ENCODE assay signal across 1 cellular context in the genomic region with DNA sequence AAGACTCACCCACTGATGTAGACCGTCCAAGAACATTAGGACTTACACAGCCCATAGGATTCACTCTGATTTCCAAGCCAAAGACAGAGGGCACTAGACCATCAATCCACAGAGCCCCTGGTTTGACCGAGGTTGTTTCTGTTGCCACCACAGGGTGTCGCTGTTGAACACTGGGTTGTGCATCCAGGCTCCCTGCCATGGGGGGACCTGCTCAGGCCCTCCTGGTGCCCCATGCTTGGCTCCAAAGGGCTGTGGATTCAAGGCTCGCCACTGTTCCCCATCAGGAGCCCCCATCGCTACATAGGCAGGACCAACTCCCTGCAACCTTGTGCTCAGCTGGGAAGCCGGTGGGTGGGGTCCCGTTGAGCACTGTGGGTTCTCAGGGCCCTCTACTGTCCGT.
TF ChIP-seq lines count a peak whose summit lies in the region.

No MANE protein-coding gene starts in this region.

TF ChIP-seq in K562, 482 proteins besides CTCF, POLR2A, EP300 and RAD21 (continued from another document and continues in another):
- TF ChIP-seq, protein P1, sequence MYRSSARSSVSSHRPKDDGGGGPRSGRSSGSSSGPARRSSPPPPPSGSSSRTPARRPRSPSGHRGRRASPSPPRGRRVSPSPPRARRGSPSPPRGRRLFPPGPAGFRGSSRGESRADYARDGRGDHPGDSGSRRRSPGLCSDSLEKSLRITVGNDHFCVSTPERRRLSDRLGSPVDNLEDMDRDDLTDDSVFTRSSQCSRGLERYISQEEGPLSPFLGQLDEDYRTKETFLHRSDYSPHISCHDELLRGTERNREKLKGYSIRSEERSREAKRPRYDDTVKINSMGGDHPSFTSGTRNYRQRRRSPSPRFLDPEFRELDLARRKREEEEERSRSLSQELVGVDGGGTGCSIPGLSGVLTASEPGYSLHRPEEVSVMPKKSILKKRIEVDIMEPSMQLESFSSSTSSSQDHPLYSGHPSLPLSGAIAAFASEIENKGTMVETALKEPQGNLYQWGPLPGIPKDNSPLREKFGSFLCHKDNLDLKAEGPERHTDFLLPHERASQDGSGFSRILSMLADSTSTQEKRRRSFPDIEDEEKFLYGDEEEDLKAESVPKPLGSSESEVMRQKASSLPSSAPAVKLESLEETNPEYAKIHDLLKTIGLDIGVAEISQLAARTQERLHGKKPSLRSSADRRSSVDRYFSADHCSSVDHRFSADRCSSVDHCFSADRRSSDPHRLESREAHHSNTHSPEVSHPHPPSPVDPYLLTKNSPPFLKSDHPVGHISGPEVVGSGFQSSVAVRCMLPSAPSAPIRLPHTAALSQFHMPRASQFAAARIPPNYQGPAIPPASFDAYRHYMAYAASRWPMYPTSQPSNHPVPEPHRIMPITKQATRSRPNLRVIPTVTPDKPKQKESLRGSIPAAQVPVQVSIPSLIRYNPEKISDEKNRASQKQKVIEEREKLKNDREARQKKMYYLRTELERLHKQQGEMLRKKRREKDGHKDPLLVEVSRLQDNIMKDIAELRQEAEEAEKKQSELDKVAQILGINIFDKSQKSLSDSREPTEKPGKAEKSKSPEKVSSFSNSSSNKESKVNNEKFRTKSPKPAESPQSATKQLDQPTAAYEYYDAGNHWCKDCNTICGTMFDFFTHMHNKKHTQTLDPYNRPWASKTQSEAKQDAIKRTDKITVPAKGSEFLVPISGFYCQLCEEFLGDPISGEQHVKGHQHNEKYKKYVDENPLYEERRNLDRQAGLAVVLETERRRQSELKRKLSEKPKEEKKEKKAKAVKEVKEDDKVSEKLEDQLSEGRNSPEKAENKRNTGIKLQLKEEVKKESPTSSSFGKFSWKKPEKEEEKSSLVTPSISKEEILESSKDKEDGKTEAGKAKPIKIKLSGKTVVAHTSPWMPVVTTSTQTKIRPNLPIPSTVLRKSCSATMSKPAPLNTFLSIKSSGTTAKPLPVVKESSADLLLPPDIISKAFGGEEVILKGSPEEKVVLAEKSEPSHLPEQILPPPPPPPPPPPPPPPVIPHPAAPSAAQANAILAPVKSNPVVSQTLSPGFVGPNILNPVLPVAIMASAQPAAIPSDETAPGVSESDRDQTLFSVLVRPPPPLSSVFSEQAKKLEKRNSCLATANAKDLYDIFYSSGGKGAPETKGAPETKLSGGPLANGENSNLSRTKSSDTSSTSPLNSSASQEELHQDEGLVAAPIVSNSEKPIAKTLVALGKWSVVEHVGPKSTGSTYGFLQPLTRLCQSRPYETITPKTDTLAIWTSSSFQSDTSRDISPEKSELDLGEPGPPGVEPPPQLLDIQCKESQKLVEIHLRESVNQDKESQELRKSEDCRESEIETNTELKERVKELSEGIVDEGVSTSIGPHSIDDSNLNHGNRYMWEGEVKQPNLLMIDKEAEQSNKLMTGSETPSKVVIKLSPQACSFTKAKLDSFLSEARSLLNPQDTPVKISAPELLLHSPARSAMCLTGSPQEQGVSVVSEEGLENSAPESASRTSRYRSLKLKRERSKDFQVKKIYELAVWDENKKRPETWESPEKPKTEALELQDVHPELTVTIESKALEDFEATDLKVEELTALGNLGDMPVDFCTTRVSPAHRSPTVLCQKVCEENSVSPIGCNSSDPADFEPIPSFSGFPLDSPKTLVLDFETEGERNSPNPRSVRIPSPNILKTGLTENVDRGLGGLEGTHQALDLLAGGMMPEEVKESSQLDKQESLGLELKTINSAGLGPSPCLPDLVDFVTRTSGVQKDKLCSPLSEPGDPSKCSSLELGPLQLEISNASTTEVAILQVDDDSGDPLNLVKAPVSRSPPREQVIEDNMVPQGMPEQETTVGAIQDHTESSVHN (IDR thresholded peaks at IDR 0.05; ENCODE audit: borderline replicate concordance in 1 of 2, low read depth in 1 of 2): no peak
- TF ChIP-seq POLR2H (tag; IDR thresholded peaks at IDR 0.05; ENCODE audit: low read depth) (no peak), POLR3A (IDR thresholded peaks at IDR 0.05; ENCODE audit: borderline replicate concordance, extremely low read depth, insufficient read depth, insufficient read length) (no peak), SMARCE1 (IDR thresholded peaks at IDR 0.05) (no peak), TGIF2 (CRISPR knock-in tag; IDR thresholded peaks at IDR 0.05) (no peak), ZNF644 (tag; IDR thresholded peaks at IDR 0.05; ENCODE audit: low read depth) (no peak), RFX1 (IDR thresholded peaks at IDR 0.05) (no peak), TCFL5 (CRISPR knock-in tag; conservative IDR thresholded peaks at IDR 0.05) (no peak), NR4A1 (CRISPR knock-in tag; IDR thresholded peaks at IDR 0.05) (no peak), NR4A1 (tag; IDR thresholded peaks at IDR 0.05) (no peak), CC2D1A (IDR thresholded peaks at IDR 0.05) (0 out of 2 replicates have a peak, but pooled peaks have one; percentile 25), TFAM (CRISPR knock-in tag; conservative IDR thresholded peaks at IDR 0.05) (no peak), JUND (IDR thresholded peaks at IDR 0.05; ENCODE audit: borderline replicate concordance, low read depth, low read length) (peak; percentile 36; the same call in 1 of the 2 replicates), JUND (tag; IDR thresholded peaks at IDR 0.05; ENCODE audit: borderline replicate concordance, low read depth, low read length) (no peak), TEAD2 (tag; IDR thresholded peaks at IDR 0.05) (no peak), JUNB (CRISPR knock-in tag; conservative IDR thresholded peaks at IDR 0.05) (no peak), HNRNPUL1 (IDR thresholded peaks at IDR 0.05; ENCODE audit: low read length) (no peak), BMI1 (IDR thresholded peaks at IDR 0.05; ENCODE audit: low read length) (no peak), ZKSCAN8 (CRISPR knock-in tag; IDR thresholded peaks at IDR 0.05) (no peak), SETDB1 (IDR thresholded peaks at IDR 0.05; ENCODE audit: low read length) (no peak), MTA3 (IDR thresholded peaks at IDR 0.05; ENCODE audit: borderline replicate concordance) (peak; percentile 54; the same call in 1 of the 2 replicates), FOXP1 (CRISPR knock-in tag; IDR thresholded peaks at IDR 0.05) (peak; percentile 54; the same call in 1 of the 2 replicates), ZNF436 (CRISPR knock-in tag; IDR thresholded peaks at IDR 0.05) (no peak), KLF6 (CRISPR knock-in tag; IDR thresholded peaks at IDR 0.05; ENCODE audit: borderline replicate concordance) (no peak), PTTG1 (tag; IDR thresholded peaks at IDR 0.05; ENCODE audit: low read depth) (no peak), MTA2 (IDR thresholded peaks at IDR 0.05; ENCODE audit: low read depth) (no peak), HEY1 (CRISPR knock-in tag; IDR thresholded peaks at IDR 0.05; ENCODE audit: borderline replicate concordance) (no peak), ZKSCAN1 (IDR thresholded peaks at IDR 0.05; ENCODE audit: low read depth, low read length) (no peak), ARNT (IDR thresholded peaks at IDR 0.05) (no peak), HCFC1 (IDR thresholded peaks at IDR 0.05; ENCODE audit: low read depth, low read length) (no peak), ETS2 (tag; IDR thresholded peaks at IDR 0.05; ENCODE audit: borderline replicate concordance, poor library complexity, severe bottlenecking) (no peak), GTF2E2 (tag; IDR thresholded peaks at IDR 0.05) (no peak)
- TF ChIP-seq, protein P2, sequence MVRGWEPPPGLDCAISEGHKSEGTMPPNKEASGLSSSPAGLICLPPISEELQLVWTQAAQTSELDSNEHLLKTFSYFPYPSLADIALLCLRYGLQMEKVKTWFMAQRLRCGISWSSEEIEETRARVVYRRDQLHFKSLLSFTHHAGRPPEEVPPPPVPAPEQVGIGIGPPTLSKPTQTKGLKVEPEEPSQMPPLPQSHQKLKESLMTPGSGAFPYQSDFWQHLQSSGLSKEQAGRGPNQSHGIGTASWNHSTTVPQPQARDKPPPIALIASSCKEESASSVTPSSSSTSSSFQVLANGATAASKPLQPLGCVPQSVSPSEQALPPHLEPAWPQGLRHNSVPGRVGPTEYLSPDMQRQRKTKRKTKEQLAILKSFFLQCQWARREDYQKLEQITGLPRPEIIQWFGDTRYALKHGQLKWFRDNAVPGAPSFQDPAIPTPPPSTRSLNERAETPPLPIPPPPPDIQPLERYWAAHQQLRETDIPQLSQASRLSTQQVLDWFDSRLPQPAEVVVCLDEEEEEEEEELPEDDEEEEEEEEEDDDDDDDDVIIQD (CRISPR knock-in tag; IDR thresholded peaks at IDR 0.05): no peak
- TF ChIP-seq, protein P3, sequence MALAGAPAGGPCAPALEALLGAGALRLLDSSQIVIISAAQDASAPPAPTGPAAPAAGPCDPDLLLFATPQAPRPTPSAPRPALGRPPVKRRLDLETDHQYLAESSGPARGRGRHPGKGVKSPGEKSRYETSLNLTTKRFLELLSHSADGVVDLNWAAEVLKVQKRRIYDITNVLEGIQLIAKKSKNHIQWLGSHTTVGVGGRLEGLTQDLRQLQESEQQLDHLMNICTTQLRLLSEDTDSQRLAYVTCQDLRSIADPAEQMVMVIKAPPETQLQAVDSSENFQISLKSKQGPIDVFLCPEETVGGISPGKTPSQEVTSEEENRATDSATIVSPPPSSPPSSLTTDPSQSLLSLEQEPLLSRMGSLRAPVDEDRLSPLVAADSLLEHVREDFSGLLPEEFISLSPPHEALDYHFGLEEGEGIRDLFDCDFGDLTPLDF (CRISPR knock-in tag; IDR thresholded peaks at IDR 0.05): no peak
- TF ChIP-seq, protein P4, sequence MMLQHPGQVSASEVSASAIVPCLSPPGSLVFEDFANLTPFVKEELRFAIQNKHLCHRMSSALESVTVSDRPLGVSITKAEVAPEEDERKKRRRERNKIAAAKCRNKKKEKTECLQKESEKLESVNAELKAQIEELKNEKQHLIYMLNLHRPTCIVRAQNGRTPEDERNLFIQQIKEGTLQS (IDR thresholded peaks at IDR 0.05): no peak
- TF ChIP-seq, protein P4 (CRISPR knock-in tag; conservative IDR thresholded peaks at IDR 0.05): no peak
- TF ChIP-seq, protein P5, sequence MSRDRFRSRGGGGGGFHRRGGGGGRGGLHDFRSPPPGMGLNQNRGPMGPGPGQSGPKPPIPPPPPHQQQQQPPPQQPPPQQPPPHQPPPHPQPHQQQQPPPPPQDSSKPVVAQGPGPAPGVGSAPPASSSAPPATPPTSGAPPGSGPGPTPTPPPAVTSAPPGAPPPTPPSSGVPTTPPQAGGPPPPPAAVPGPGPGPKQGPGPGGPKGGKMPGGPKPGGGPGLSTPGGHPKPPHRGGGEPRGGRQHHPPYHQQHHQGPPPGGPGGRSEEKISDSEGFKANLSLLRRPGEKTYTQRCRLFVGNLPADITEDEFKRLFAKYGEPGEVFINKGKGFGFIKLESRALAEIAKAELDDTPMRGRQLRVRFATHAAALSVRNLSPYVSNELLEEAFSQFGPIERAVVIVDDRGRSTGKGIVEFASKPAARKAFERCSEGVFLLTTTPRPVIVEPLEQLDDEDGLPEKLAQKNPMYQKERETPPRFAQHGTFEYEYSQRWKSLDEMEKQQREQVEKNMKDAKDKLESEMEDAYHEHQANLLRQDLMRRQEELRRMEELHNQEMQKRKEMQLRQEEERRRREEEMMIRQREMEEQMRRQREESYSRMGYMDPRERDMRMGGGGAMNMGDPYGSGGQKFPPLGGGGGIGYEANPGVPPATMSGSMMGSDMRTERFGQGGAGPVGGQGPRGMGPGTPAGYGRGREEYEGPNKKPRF (IDR thresholded peaks at IDR 0.05; ENCODE audit: low read depth, low read length): no peak
- TF ChIP-seq, protein P6, sequence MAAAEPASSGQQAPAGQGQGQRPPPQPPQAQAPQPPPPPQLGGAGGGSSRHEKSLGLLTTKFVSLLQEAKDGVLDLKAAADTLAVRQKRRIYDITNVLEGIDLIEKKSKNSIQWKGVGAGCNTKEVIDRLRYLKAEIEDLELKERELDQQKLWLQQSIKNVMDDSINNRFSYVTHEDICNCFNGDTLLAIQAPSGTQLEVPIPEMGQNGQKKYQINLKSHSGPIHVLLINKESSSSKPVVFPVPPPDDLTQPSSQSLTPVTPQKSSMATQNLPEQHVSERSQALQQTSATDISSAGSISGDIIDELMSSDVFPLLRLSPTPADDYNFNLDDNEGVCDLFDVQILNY (CRISPR knock-in tag; IDR thresholded peaks at IDR 0.05): no peak
- TF ChIP-seq, protein P7, sequence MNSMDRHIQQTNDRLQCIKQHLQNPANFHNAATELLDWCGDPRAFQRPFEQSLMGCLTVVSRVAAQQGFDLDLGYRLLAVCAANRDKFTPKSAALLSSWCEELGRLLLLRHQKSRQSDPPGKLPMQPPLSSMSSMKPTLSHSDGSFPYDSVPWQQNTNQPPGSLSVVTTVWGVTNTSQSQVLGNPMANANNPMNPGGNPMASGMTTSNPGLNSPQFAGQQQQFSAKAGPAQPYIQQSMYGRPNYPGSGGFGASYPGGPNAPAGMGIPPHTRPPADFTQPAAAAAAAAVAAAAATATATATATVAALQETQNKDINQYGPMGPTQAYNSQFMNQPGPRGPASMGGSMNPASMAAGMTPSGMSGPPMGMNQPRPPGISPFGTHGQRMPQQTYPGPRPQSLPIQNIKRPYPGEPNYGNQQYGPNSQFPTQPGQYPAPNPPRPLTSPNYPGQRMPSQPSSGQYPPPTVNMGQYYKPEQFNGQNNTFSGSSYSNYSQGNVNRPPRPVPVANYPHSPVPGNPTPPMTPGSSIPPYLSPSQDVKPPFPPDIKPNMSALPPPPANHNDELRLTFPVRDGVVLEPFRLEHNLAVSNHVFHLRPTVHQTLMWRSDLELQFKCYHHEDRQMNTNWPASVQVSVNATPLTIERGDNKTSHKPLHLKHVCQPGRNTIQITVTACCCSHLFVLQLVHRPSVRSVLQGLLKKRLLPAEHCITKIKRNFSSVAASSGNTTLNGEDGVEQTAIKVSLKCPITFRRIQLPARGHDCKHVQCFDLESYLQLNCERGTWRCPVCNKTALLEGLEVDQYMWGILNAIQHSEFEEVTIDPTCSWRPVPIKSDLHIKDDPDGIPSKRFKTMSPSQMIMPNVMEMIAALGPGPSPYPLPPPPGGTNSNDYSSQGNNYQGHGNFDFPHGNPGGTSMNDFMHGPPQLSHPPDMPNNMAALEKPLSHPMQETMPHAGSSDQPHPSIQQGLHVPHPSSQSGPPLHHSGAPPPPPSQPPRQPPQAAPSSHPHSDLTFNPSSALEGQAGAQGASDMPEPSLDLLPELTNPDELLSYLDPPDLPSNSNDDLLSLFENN (IDR thresholded peaks at IDR 0.05; ENCODE audit: low read depth in 2 of 2, low read length in 2 of 2): no peak
- TF ChIP-seq, protein P8, sequence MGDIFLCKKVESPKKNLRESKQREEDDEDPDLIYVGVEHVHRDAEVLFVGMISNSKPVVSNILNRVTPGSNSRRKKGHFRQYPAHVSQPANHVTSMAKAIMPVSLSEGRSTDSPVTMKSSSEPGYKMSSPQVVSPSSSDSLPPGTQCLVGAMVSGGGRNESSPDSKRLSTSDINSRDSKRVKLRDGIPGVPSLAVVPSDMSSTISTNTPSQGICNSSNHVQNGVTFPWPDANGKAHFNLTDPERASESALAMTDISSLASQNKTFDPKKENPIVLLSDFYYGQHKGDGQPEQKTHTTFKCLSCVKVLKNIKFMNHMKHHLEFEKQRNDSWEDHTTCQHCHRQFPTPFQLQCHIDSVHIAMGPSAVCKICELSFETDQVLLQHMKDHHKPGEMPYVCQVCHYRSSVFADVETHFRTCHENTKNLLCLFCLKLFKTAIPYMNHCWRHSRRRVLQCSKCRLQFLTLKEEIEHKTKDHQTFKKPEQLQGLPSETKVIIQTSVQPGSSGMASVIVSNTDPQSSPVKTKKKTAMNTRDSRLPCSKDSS (IDR thresholded peaks at IDR 0.05; ENCODE audit: low read depth, partially characterized antibody): peak; percentile 7
- TF ChIP-seq, protein P9, sequence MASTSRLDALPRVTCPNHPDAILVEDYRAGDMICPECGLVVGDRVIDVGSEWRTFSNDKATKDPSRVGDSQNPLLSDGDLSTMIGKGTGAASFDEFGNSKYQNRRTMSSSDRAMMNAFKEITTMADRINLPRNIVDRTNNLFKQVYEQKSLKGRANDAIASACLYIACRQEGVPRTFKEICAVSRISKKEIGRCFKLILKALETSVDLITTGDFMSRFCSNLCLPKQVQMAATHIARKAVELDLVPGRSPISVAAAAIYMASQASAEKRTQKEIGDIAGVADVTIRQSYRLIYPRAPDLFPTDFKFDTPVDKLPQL (IDR thresholded peaks at IDR 0.05; ENCODE audit: extremely low read depth, insufficient read length): no peak
